Comparison of ENCODE assay signal across 24 cellular contexts in the genomic region with DNA sequence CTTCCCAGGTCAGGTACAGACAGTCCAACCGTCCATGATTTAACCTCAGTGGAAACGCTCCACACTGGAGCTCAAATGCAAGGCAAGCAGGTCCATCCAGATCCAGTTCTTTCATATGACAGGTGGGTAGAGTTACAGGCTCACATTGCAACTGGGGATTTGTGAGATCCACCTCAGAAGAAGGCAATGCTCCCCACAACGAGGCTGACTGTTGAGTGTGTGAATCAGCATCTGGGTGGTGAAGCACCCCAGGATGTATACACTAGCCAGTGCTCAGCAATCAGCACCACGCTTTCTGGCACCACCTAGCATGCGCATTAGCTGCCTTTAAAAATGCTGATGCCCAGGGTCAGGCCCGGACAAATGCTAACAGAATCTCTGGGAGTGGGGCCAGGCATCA.
DNase-seq lines count a peak whose midpoint lies in the region; ATAC-seq and TF ChIP-seq lines count a peak whose summit lies in the region.
"Had no signal": no experiment of that assay in that cellular context is flagged by ENCODE, and none has a peak within 500 bp of the region (broad histone marks: within the 10 kb centered on the region; RNA-seq: fewer than 3 reads in every experiment).

No MANE protein-coding gene starts in this region.

- peaks cover 38% of the 10 kb centered on the region for H3K4me1 Mint-ChIP-seq in activated CD4-positive, alpha-beta T cell treated with anti-CD3 and anti-CD28 coated beads for 36 hours
- H3K4me1 Mint-ChIP-seq in CD4-positive, alpha-beta memory T cell: peaks cover 41 to 86% (median 59%) of the 10 kb centered on the region in 4 donors
- H3K4me1 Mint-ChIP-seq in WTC11: peaks cover 45% of the 10 kb centered on the region

- no peak overlapping the region for H3K4me3 ChIP-seq in CD4-positive, alpha-beta memory T cell (ENCODE audit: low read length in 2 of 2)
- H3K4me3 ChIP-seq in psoas muscle: no peak overlapping the region
- H3K4me3 ChIP-seq: BLaER1 had no signal

- ATAC-seq in activated CD4-positive, alpha-beta T cell treated with anti-CD3 and anti-CD28 coated beads for 36 hours: peak; percentile 61
- ATAC-seq in WTC11: peak; percentile 11; the same call in 1 of the 2 replicates
- peak; percentile 52 to 81 (median 69) for ATAC-seq in psoas muscle
- ATAC-seq in HG02571 (IDR thresholded peaks at IDR 0.05; ENCODE audit: unreplicated experiment): no peak
- ATAC-seq in HG02840 (IDR thresholded peaks at IDR 0.05; ENCODE audit: low FRiP score, unreplicated experiment): no peak
- no peak for ATAC-seq in GM18861 (IDR thresholded peaks at IDR 0.05; ENCODE audit: unreplicated experiment)
- ATAC-seq: HCT116, Panc1 had no signal

- POLR2A ChIA-PET in activated CD4-positive, alpha-beta T cell treated with anti-CD3 and anti-CD28 coated beads for 36 hours (lab: Charles Lee): no interaction called here
- POLR2A ChIA-PET in CD4-positive, alpha-beta memory T cell (lab: Charles Lee; ENCODE audit: partially characterized antibody): interaction anchor here (0.7 to 5.2 kb wide), 4 partner anchors 9 to 235 kb away, joined by 3 to 42 read pairs (median 4); no protein-coding TSS in a partner anchor
- POLR2A ChIA-PET in WTC11 (lab: Charles Lee): no interaction called here

- no peak overlapping the region for H3K4me3 Mint-ChIP-seq in activated CD4-positive, alpha-beta T cell treated with anti-CD3 and anti-CD28 coated beads for 36 hours
- peak overlapping the region in 3 of 8 donors; percentile 13 to 20 (median 14) for H3K4me3 Mint-ChIP-seq in CD4-positive, alpha-beta memory T cell
- no peak overlapping the region for H3K4me3 Mint-ChIP-seq in WTC11
- H3K4me3 Mint-ChIP-seq: CD4-positive, CD25-positive, alpha-beta regulatory T cell had no signal

- H3K27me3 ChIP-seq in CD4-positive, alpha-beta memory T cell (ENCODE audit: insufficient read depth, low read length): no peaks in the 10 kb centered on the region
- no peaks in the 10 kb centered on the region for H3K27me3 ChIP-seq in psoas muscle (ENCODE audit: insufficient read depth in 3 of 3, low read length in 2 of 3)
- H3K27me3 ChIP-seq: BLaER1 had no signal

- H3K4me1 ChIP-seq in CD4-positive, alpha-beta memory T cell (ENCODE audit: insufficient read depth, low read length): peaks cover 57% of the 10 kb centered on the region
- H3K4me1 ChIP-seq in psoas muscle: peaks cover 18% of the 10 kb centered on the region
- H3K4me1 ChIP-seq: BLaER1 had no signal

- TF ChIP-seq CTCF in WTC11 (IDR thresholded peaks at IDR 0.05) (no peak), psoas muscle (IDR thresholded peaks at IDR 0.05) (no peak)

- DNase-seq in activated CD4-positive, alpha-beta T cell treated with anti-CD3 and anti-CD28 coated beads for 36 hours: no peak
- no peak for DNase-seq in activated CD4-positive, alpha-beta T cell treated with anti-CD3 and anti-CD28 coated beads for 1 hour
- DNase-seq in CD4-positive, alpha-beta memory T cell: no peak
- DNase-seq in WTC11 (ENCODE audit: low spot score): no peak
- no peak for DNase-seq in psoas muscle
- DNase-seq: CD4-positive, CD25-positive, alpha-beta regulatory T cell; COR-L47; GOT3; Karpas-422; NCI-H1092 treated with DMSO at 0.1 percent for 48 hours; NCI-H1436; NCI-H1930; NCI-H2171; NCI-H226; NCI-H510A; NCI-H69; SHP77 had no signal

- H3K9me3 ChIP-seq in CD4-positive, alpha-beta memory T cell (ENCODE audit: control insufficient read depth in 1 of 2, low read length in 2 of 2): no peaks in the 10 kb centered on the region
- H3K9me3 ChIP-seq in psoas muscle: no peaks in the 10 kb centered on the region
- H3K9me3 ChIP-seq: BLaER1 had no signal

- intact Hi-C loops in activated CD4-positive, alpha-beta T cell treated with anti-CD3 and anti-CD28 coated beads for 36 hours (cut with DNase I, micrococcal nuclease): no loop called here
- intact Hi-C loops in CD4-positive, alpha-beta memory T cell (cut with micrococcal nuclease): no loop called here
- intact Hi-C loops in psoas muscle (cut with DNase I): no loop called here

- H3K36me3 Mint-ChIP-seq in activated CD4-positive, alpha-beta T cell treated with anti-CD3 and anti-CD28 coated beads for 36 hours (ENCODE audit: low read depth): no peaks in the 10 kb centered on the region
- peaks cover 0 to 3% of the 10 kb centered on the region in 2 donors for H3K36me3 Mint-ChIP-seq in CD4-positive, alpha-beta memory T cell
- no peaks in the 10 kb centered on the region for H3K36me3 Mint-ChIP-seq in WTC11
- H3K36me3 Mint-ChIP-seq: CD4-positive, CD25-positive, alpha-beta regulatory T cell had no signal

- H3K27ac ChIP-seq in CD4-positive, alpha-beta memory T cell (ENCODE audit: low read depth, low read length): no peak overlapping the region
- H3K27ac ChIP-seq in psoas muscle: peak overlapping the region; percentile 38
- H3K27ac ChIP-seq: BLaER1, RWPE1 had no signal

- WGBS in psoas muscle, 3 donors: 37 to 56% (median 38%) methylated on average over 6 of the region's 6 CpGs

- H3K27ac Mint-ChIP-seq in activated CD4-positive, alpha-beta T cell treated with anti-CD3 and anti-CD28 coated beads for 36 hours: no peak overlapping the region
- peak overlapping the region in 6 of 7 donors; percentile 34 to 98 (median 80) for H3K27ac Mint-ChIP-seq in CD4-positive, alpha-beta memory T cell
- H3K27ac Mint-ChIP-seq in WTC11: peak overlapping the region; percentile 73; the same call in 1 of the 2 replicates

- CTCF ChIA-PET in activated CD4-positive, alpha-beta T cell treated with anti-CD3 and anti-CD28 coated beads for 36 hours (lab: Charles Lee): interaction anchor here (1.9 kb wide), 1 partner anchor 19 kb away, joined by 5 read pairs; no protein-coding TSS in a partner anchor
- CTCF ChIA-PET in CD4-positive, alpha-beta memory T cell (lab: Charles Lee; ENCODE audit: partially characterized antibody): interaction anchor here (0.7 to 1.7 kb wide), 2 partner anchors 18 to 41 kb away, joined by 3 to 5 read pairs; no protein-coding TSS in a partner anchor
- CTCF ChIA-PET in WTC11 (lab: Charles Lee): interaction anchor here (0.6 kb wide), 1 partner anchor 25 kb away, joined by 3 read pairs; no protein-coding TSS in a partner anchor

- H3K27me3 Mint-ChIP-seq in activated CD4-positive, alpha-beta T cell treated with anti-CD3 and anti-CD28 coated beads for 36 hours: no peaks in the 10 kb centered on the region
- H3K27me3 Mint-ChIP-seq in CD4-positive, alpha-beta memory T cell: no peaks in the 10 kb centered on the region
- no peaks in the 10 kb centered on the region; the same call in 1 of the 2 replicates for H3K27me3 Mint-ChIP-seq in WTC11 (ENCODE audit: low read depth)

- no peaks in the 10 kb centered on the region for H3K36me3 ChIP-seq in CD4-positive, alpha-beta memory T cell (ENCODE audit: insufficient read depth, low read length)
- no peaks in the 10 kb centered on the region for H3K36me3 ChIP-seq in psoas muscle (ENCODE audit: insufficient read depth in 1 of 2, low read depth in 1 of 2)
- H3K36me3 ChIP-seq: BLaER1 had no signal

- H3K9me3 Mint-ChIP-seq in activated CD4-positive, alpha-beta T cell treated with anti-CD3 and anti-CD28 coated beads for 36 hours (ENCODE audit: low read depth): no peaks in the 10 kb centered on the region
- H3K9me3 Mint-ChIP-seq in CD4-positive, alpha-beta memory T cell: no peaks in the 10 kb centered on the region
- H3K9me3 Mint-ChIP-seq in WTC11: no peaks in the 10 kb centered on the region
- H3K9me3 Mint-ChIP-seq: CD4-positive, CD25-positive, alpha-beta regulatory T cell had no signal

TF ChIP-seq in WTC11, 78 proteins besides CTCF, POLR2A, EP300 and RAD21:
- TF ChIP-seq ZNF512 (CRISPR knock-in tag; IDR thresholded peaks at IDR 0.05; ENCODE audit: borderline replicate concordance) (0 out of 2 replicates have a peak, but pooled peaks have one; percentile 58), ATF6 (CRISPR knock-in tag; IDR thresholded peaks at IDR 0.05) (no peak)

Comparison
In these comparisons a context has a peak if more than half of its experiments do, and no peak if none do; other contexts are left out.
1. ATAC-seq: peak in activated CD4-positive, alpha-beta T cell treated with anti-CD3 and anti-CD28 coated beads for 36 hours (single experiment), WTC11 (single experiment) and psoas muscle (4 of 4); none in HG02571 (single experiment), HG02840 (single experiment) and GM18861 (single experiment).